7 cellular contexts compared by ENCODE assay signal in genomic region chr20:42595625-42596024, GRCh38.
"Had no signal": no experiment of that assay in that cellular context is flagged by ENCODE, and none has a peak within 500 bp of the region (broad histone marks: within the 10 kb centered on the region; RNA-seq: fewer than 3 reads in every experiment).

No MANE protein-coding gene starts in this region.

- DNase-seq: GM23248, GOT3, H7, HFFc6, IMR-90 had no signal

- H3K4me3 ChIP-seq: GM23248, HAP-1 had no signal

- H3K36me3 ChIP-seq: HAP-1 had no signal

- H3K27ac ChIP-seq: GM23248 had no signal

- H3K4me1 ChIP-seq: HAP-1 had no signal

- ATAC-seq: HCT116 had no signal
